In genomic region chr20:842547-842940, GRCh38 we compare ENCODE assay signal across 1 cellular context.
TF ChIP-seq lines count a peak whose summit lies in the region.

No MANE protein-coding gene starts in this region.

TF ChIP-seq in H1, 55 proteins besides CTCF, POLR2A, EP300 and RAD21:
- TF ChIP-seq ATF3 (IDR thresholded peaks at IDR 0.05; ENCODE audit: insufficient read depth, low read depth, low read length), result no peak
- no peak for TF ChIP-seq POU5F1 (IDR thresholded peaks at IDR 0.05; ENCODE audit: low read depth, low read length)
- no peak for TF ChIP-seq EZH2 (IDR thresholded peaks at IDR 0.05; ENCODE audit: low read depth, low read length, severe bottlenecking)
- TF ChIP-seq BACH1 (IDR thresholded peaks at IDR 0.05; ENCODE audit: low read length), result no peak
- 0 out of 2 replicates have a peak, but pooled peaks have one; percentile 11 for TF ChIP-seq RBBP5 (IDR thresholded peaks at IDR 0.05; ENCODE audit: borderline replicate concordance, low read depth, low read length)
- TF ChIP-seq CTBP2 (IDR thresholded peaks at IDR 0.05; ENCODE audit: borderline replicate concordance, insufficient read depth, insufficient read length, low read length), result no peak
- no peak for TF ChIP-seq SP1 (IDR thresholded peaks at IDR 0.05; ENCODE audit: low read depth, low read length)
- TF ChIP-seq BRCA1 (IDR thresholded peaks at IDR 0.05; ENCODE audit: low read depth, low read length), result no peak
- no peak for TF ChIP-seq BCL11A (IDR thresholded peaks at IDR 0.05; ENCODE audit: low read depth in 2 of 2, low read length in 2 of 2)
- peak; percentile 15 for TF ChIP-seq ASH2L (IDR thresholded peaks at IDR 0.05; ENCODE audit: low read length)
